ENCODE assay signal across 19 cellular contexts in the genomic region with DNA sequence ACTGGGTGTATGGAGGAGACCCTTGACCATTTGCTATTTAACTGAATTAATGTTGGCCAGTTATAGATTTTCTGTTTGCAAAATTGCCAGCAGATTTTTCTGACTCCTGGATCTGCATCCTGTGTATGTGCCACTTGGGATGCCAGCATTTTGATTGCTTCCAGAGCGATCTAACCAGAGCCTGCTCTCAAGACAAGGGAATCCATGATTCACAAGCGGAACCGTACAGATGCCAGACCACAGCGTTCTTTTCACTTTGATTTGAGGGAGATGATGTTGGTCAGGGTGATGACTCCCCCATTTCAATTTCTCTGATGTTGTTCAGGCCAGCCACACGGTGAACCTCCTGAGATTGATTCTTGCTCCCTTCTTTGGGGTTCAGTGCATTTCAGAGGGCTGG.
"Had no signal": no experiment of that assay in that cellular context is flagged by ENCODE, and none has a peak within 500 bp of the region (broad histone marks: within the 10 kb centered on the region; RNA-seq: fewer than 3 reads in every experiment).

No MANE protein-coding gene starts in this region.

- H3K4me3 Mint-ChIP-seq: activated CD4-positive, alpha-beta T cell treated with anti-CD3 and anti-CD28 coated beads, Interleukin-2, amount 10 ng/mL, durations not matched to agents 24 days and 14 days; activated CD8-positive, alpha-beta T cell treated with anti-CD3 and anti-CD28 coated beads for 36 hours; activated naive CD4-positive, alpha-beta T cell treated with anti-CD3 and anti-CD28 coated beads for 36 hours; natural killer cell treated with Interleukin-12 subunit alpha and Interleukin-12 subunit beta and Interleukin-15 and Interleukin-18, amount 100 ng/mL, for 72 hours; stimulated activated naive B cell treated with anti-CD40 and anti-IgM and Interleukin-4, amounts not matched to agents 10 μg/mL and 1 μg/mL and 100 μg/mL, for 72 hours; T-helper 1 cell treated with Interleukin-12 subunit alpha and Interleukin-12 subunit beta and Interleukin-4 antibody, amounts not matched to agents 30 μg/mL and 1 μg/mL, for 36 hours had no signal

- H3K4me3 ChIP-seq: colonic mucosa, lower lobe of right lung, transverse colon, uterus had no signal

- H3K27me3 ChIP-seq: brain microvascular endothelial cell, colonic mucosa, neutrophil, transverse colon, uterus had no signal

- H3K27ac Mint-ChIP-seq: activated CD4-positive, alpha-beta T cell treated with anti-CD3 and anti-CD28 coated beads, Interleukin-2, amount 10 ng/mL, durations not matched to agents 24 days and 14 days; activated CD8-positive, alpha-beta T cell treated with anti-CD3 and anti-CD28 coated beads for 36 hours; activated naive CD4-positive, alpha-beta T cell treated with anti-CD3 and anti-CD28 coated beads for 36 hours; activated T-helper 2 cell treated with anti-CD3 and anti-CD28 coated beads, Interferon-gamma antibody, Interleukin-2, Interleukin-4, amounts not matched to agents 10 μg/mL and 5 μg/mL and 100 μg/mL, durations not matched to agents 14 hours and 24 hours and 36 hours; natural killer cell treated with Interleukin-12 subunit alpha and Interleukin-12 subunit beta and Interleukin-15 and Interleukin-18, amount 100 ng/mL, for 72 hours; stimulated activated naive B cell treated with anti-CD40 and anti-IgM and Interleukin-4, amounts not matched to agents 10 μg/mL and 1 μg/mL and 100 μg/mL, for 72 hours; T-helper 1 cell treated with Interleukin-12 subunit alpha and Interleukin-12 subunit beta and Interleukin-4 antibody, amounts not matched to agents 30 μg/mL and 1 μg/mL, for 36 hours had no signal

- DNase-seq: activated CD4-positive, alpha-beta T cell treated with anti-CD3 and anti-CD28 coated beads, Interleukin-2, amount 10 ng/mL, durations not matched to agents 24 days and 14 days; activated CD8-positive, alpha-beta T cell treated with anti-CD3 and anti-CD28 coated beads for 36 hours; activated naive CD4-positive, alpha-beta T cell treated with anti-CD3 and anti-CD28 coated beads for 36 hours; activated T-cell treated with anti-CD3 and anti-CD28 coated beads, Interleukin-2, amount 50 U/mL, for 1 hour; anterior cingulate cortex; brain microvascular endothelial cell; central memory CD4-positive, alpha-beta T cell; colonic mucosa; erythroblast; islet precursor cell; lower lobe of right lung; stimulated activated naive B cell treated with anti-CD40 and anti-IgM and Interleukin-4, amounts not matched to agents 10 μg/mL and 1 μg/mL and 100 μg/mL, for 72 hours; transverse colon; uterus had no signal

- H2AFZ ChIP-seq: parathyroid adenoma had no signal

- H3K36me3 ChIP-seq: brain microvascular endothelial cell, colonic mucosa, lower lobe of right lung, neutrophil, transverse colon, uterus had no signal

- H3K4me1 ChIP-seq: colonic mucosa, lower lobe of right lung, parathyroid adenoma, transverse colon, uterus had no signal

- H3K79me2 ChIP-seq: parathyroid adenoma had no signal

- H3K36me3 Mint-ChIP-seq: natural killer cell treated with Interleukin-12 subunit alpha and Interleukin-12 subunit beta and Interleukin-15 and Interleukin-18, amount 100 ng/mL, for 72 hours; stimulated activated naive B cell treated with anti-CD40 and anti-IgM and Interleukin-4, amounts not matched to agents 10 μg/mL and 1 μg/mL and 100 μg/mL, for 72 hours had no signal

- H3K9ac ChIP-seq: parathyroid adenoma had no signal

- H3K9me3 Mint-ChIP-seq: activated CD4-positive, alpha-beta T cell treated with anti-CD3 and anti-CD28 coated beads, Interleukin-2, amount 10 ng/mL, durations not matched to agents 24 days and 14 days; activated naive CD4-positive, alpha-beta T cell treated with anti-CD3 and anti-CD28 coated beads for 36 hours; natural killer cell treated with Interleukin-12 subunit alpha and Interleukin-12 subunit beta and Interleukin-15 and Interleukin-18, amount 100 ng/mL, for 72 hours; stimulated activated naive B cell treated with anti-CD40 and anti-IgM and Interleukin-4, amounts not matched to agents 10 μg/mL and 1 μg/mL and 100 μg/mL, for 72 hours had no signal

- H3K4me1 Mint-ChIP-seq: activated CD4-positive, alpha-beta T cell treated with anti-CD3 and anti-CD28 coated beads, Interleukin-2, amount 10 ng/mL, durations not matched to agents 24 days and 14 days; stimulated activated naive B cell treated with anti-CD40 and anti-IgM and Interleukin-4, amounts not matched to agents 10 μg/mL and 1 μg/mL and 100 μg/mL, for 72 hours had no signal

- H3K27ac ChIP-seq: brain microvascular endothelial cell, colonic mucosa, lower lobe of right lung, neutrophil, parathyroid adenoma, transverse colon, uterus had no signal

- H3K9me3 ChIP-seq: colonic mucosa, lower lobe of right lung, neutrophil, transverse colon, uterus had no signal

- H3K27me3 Mint-ChIP-seq: activated CD4-positive, alpha-beta T cell treated with anti-CD3 and anti-CD28 coated beads, Interleukin-2, amount 10 ng/mL, durations not matched to agents 24 days and 14 days; stimulated activated naive B cell treated with anti-CD40 and anti-IgM and Interleukin-4, amounts not matched to agents 10 μg/mL and 1 μg/mL and 100 μg/mL, for 72 hours had no signal
